26 cellular contexts compared by ENCODE assay signal in the genomic region with DNA sequence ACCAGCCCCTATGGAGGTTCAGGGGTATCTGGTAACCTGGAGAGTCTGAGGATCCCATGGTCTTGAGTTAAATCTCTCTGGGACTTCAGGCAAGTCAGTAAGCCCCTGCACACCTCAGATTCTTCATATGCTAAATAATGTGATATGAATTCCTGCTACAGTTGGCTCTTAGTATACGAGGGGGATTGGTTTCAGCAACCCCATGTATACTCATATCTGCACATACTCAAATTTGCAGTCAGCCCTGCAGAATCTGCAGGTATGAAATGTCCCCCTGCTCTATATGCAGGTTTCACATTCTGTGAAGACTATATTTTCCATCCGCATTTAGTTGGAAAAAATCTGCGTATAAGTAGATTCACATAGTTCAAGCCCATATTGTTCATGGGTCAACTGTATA.
DNase-seq lines count a peak whose midpoint lies in the region; ATAC-seq, FAIRE-seq and TF ChIP-seq lines count a peak whose summit lies in the region.
"Had no signal": no experiment of that assay in that cellular context is flagged by ENCODE, and none has a peak within 500 bp of the region (broad histone marks: within the 10 kb centered on the region; RNA-seq: fewer than 3 reads in every experiment).

No MANE protein-coding gene starts in this region.

- no peak for FAIRE-seq in A549 (lab: Jason Lieb, UNC)
- FAIRE-seq: GM12892, GM19239, HTR-8/SVneo had no signal

- no peak overlapping the region for H3K4ac ChIP-seq in mesenchymal stem cell (ENCODE audit: low read depth in 1 of 2, low read length in 2 of 2)

- H3K27me3 Mint-ChIP-seq in activated CD4-positive, alpha-beta memory T cell treated with anti-CD3 and anti-CD28 coated beads for 36 hours: no peaks in the 10 kb centered on the region
- no peaks in the 10 kb centered on the region for H3K27me3 Mint-ChIP-seq in activated CD4-positive, alpha-beta memory T cell treated with anti-CD3 and anti-CD28 coated beads, Interleukin-2, amount 10 ng/mL, durations not matched to agents 7 days and 5 days
- H3K27me3 Mint-ChIP-seq in T-helper 17 cell: no peaks in the 10 kb centered on the region
- H3K27me3 Mint-ChIP-seq: CD4-positive, CD25-positive, alpha-beta regulatory T cell had no signal

- H3K27ac ChIP-seq in A549 (peak overlapping the region; percentile 16 to 60; a peak in 3 of 6 replicates), mesenchymal stem cell (ENCODE audit: low read length, poor library complexity, severe bottlenecking) (no peak overlapping the region)
- H3K27ac ChIP-seq: BLaER1, SJCRH30 had no signal

- peak overlapping the region in 1 of 2 experiments; percentile 55 for H3K14ac ChIP-seq in mesenchymal stem cell (ENCODE audit: low read length in 2 of 2)

- H4K91ac ChIP-seq in mesenchymal stem cell (ENCODE audit: low read length): no peak overlapping the region

- H3K18ac ChIP-seq in mesenchymal stem cell (ENCODE audit: low read depth in 1 of 2, low read length in 2 of 2): peak overlapping the region in 1 of 2 experiments; percentile 59

- H3K4me1 ChIP-seq in A549: peaks cover 22% of the 10 kb centered on the region
- peaks cover 11% of the 10 kb centered on the region for H3K4me1 ChIP-seq in mesenchymal stem cell (ENCODE audit: control insufficient read depth, insufficient read depth, low read depth, low read length)

- H3K4me3 Mint-ChIP-seq in activated CD4-positive, alpha-beta memory T cell treated with anti-CD3 and anti-CD28 coated beads for 36 hours: no peak overlapping the region
- no peak overlapping the region for H3K4me3 Mint-ChIP-seq in activated CD4-positive, alpha-beta memory T cell treated with anti-CD3 and anti-CD28 coated beads, Interleukin-2, amount 10 ng/mL, durations not matched to agents 7 days and 5 days
- H3K4me3 Mint-ChIP-seq in T-helper 17 cell: no peak overlapping the region
- H3K4me3 Mint-ChIP-seq: CD4-positive, CD25-positive, alpha-beta regulatory T cell had no signal

- TF ChIP-seq RAD21 in A549 (conservative IDR thresholded peaks at IDR 0.05 in 1 of 2, IDR thresholded peaks at IDR 0.05 in 1 of 2): no peak

- no peak overlapping the region for H2BK120ac ChIP-seq in mesenchymal stem cell (ENCODE audit: low read depth, low read length)

- H2AK5ac ChIP-seq in mesenchymal stem cell (ENCODE audit: low read length, severe bottlenecking): no peak overlapping the region

- no peak for TF ChIP-seq CTCF in A549 (IDR thresholded peaks at IDR 0.05)

- H2BK5ac ChIP-seq in mesenchymal stem cell (ENCODE audit: low read depth, low read length, poor library complexity, severe bottlenecking): no peak overlapping the region

- 81% methylated on average over 3 of the region's 3 CpGs for WGBS in A549 (ENCODE audit: missing lambda C conversion rate)
- WGBS in mesenchymal stem cell: 95% methylated on average over 3 of the region's 3 CpGs

- H3K27me3 ChIP-seq in mesenchymal stem cell (ENCODE audit: control insufficient read depth in 1 of 2, insufficient read depth in 1 of 2, low read length in 2 of 2) (no peaks in the 10 kb centered on the region), H7 (ENCODE audit: control insufficient read depth, insufficient read depth, low read length) (no peaks in the 10 kb centered on the region)
- H3K27me3 ChIP-seq: BLaER1, MG63, SJCRH30 had no signal

- peak overlapping the region; percentile 21 to 84 for H2BK12ac ChIP-seq in mesenchymal stem cell (ENCODE audit: low read length in 2 of 2)

- POLR2A ChIA-PET in activated CD4-positive, alpha-beta memory T cell treated with anti-CD3 and anti-CD28 coated beads for 36 hours (lab: Charles Lee): no interaction called here
- POLR2A ChIA-PET in activated CD4-positive, alpha-beta memory T cell treated with anti-CD3 and anti-CD28 coated beads, Interleukin-2, amount 10 ng/mL, durations not matched to agents 7 days and 5 days (lab: Charles Lee): interaction anchor here (1.2 kb wide), 1 partner anchor 20 kb away, joined by 5 read pairs; no protein-coding TSS in a partner anchor
- POLR2A ChIA-PET in A549 (lab: Yijun Ruan, JAX): no interaction called here

- peaks cover 2% of the 10 kb centered on the region for H3K9me3 Mint-ChIP-seq in activated CD4-positive, alpha-beta memory T cell treated with anti-CD3 and anti-CD28 coated beads for 36 hours
- H3K9me3 Mint-ChIP-seq in activated CD4-positive, alpha-beta memory T cell treated with anti-CD3 and anti-CD28 coated beads, Interleukin-2, amount 10 ng/mL, durations not matched to agents 7 days and 5 days: peaks cover 8% of the 10 kb centered on the region

- no peak for TF ChIP-seq POLR2A in A549 (IDR thresholded peaks at IDR 0.05; ENCODE audit: low read length)

- peak overlapping the region; percentile 59 for H3K27ac Mint-ChIP-seq in activated CD4-positive, alpha-beta memory T cell treated with anti-CD3 and anti-CD28 coated beads for 36 hours
- no peak overlapping the region for H3K27ac Mint-ChIP-seq in activated CD4-positive, alpha-beta memory T cell treated with anti-CD3 and anti-CD28 coated beads, Interleukin-2, amount 10 ng/mL, durations not matched to agents 7 days and 5 days
- peak overlapping the region; percentile 19 for H3K27ac Mint-ChIP-seq in T-helper 17 cell

- CTCF ChIA-PET in activated CD4-positive, alpha-beta memory T cell treated with anti-CD3 and anti-CD28 coated beads for 36 hours (lab: Charles Lee): no interaction called here
- CTCF ChIA-PET in activated CD4-positive, alpha-beta memory T cell treated with anti-CD3 and anti-CD28 coated beads, Interleukin-2, amount 10 ng/mL, durations not matched to agents 7 days and 5 days (lab: Charles Lee): interaction anchor here (0.6 kb wide), 1 partner anchor 141 kb away, joined by 4 read pairs; no protein-coding TSS in a partner anchor
- CTCF ChIA-PET in A549 (lab: Yijun Ruan, JAX): interaction anchor here (0.7 kb wide), 1 partner anchor 92 kb away, joined by 4 read pairs; no protein-coding TSS in a partner anchor

- no peak overlapping the region for H3K23ac ChIP-seq in mesenchymal stem cell (ENCODE audit: low read length in 2 of 2)

- H3K79me1 ChIP-seq in mesenchymal stem cell (replicated peaks; ENCODE audit: low read length, poor library complexity, severe bottlenecking): no peaks in the 10 kb centered on the region

- no peak for TF ChIP-seq EP300 in A549 (IDR thresholded peaks at IDR 0.05)

- H3K36me3 ChIP-seq in mesenchymal stem cell (ENCODE audit: control insufficient read depth in 1 of 2, insufficient read depth in 2 of 2, low read depth in 1 of 2, low read length in 2 of 2): no peaks in the 10 kb centered on the region
- H3K36me3 ChIP-seq in H7 (replicated peaks; ENCODE audit: control insufficient read depth, insufficient read depth, low read length): no peaks in the 10 kb centered on the region
- H3K36me3 ChIP-seq: BLaER1, SJCRH30 had no signal

- H3K4me3 ChIP-seq in A549 (no peak overlapping the region), mesenchymal stem cell (ENCODE audit: insufficient read depth in 1 of 2, low read depth in 1 of 2, low read length in 2 of 2) (no peak overlapping the region), H7 (ENCODE audit: insufficient read depth, low read depth, low read length) (no peak overlapping the region)
- H3K4me3 ChIP-seq: BLaER1, MG63, SJCRH30 had no signal

- H2AFZ ChIP-seq in mesenchymal stem cell (ENCODE audit: low read depth, low read length): no peak overlapping the region

- intact Hi-C loops in activated CD4-positive, alpha-beta memory T cell treated with anti-CD3 and anti-CD28 coated beads for 36 hours (cut with micrococcal nuclease): no loop called here
- intact Hi-C loops in sciatic nerve (cut with DNase I): no loop called here

- H4K8ac ChIP-seq in mesenchymal stem cell (ENCODE audit: low read length): no peak overlapping the region

- no peak overlapping the region for H2BK15ac ChIP-seq in mesenchymal stem cell (ENCODE audit: low read depth, poor library complexity, severe bottlenecking)

- H3K9ac ChIP-seq in mesenchymal stem cell (ENCODE audit: low read length): no peak overlapping the region
- H3K9ac ChIP-seq: BLaER1 had no signal

- no peaks in the 10 kb centered on the region for H3K36me3 Mint-ChIP-seq in activated CD4-positive, alpha-beta memory T cell treated with anti-CD3 and anti-CD28 coated beads for 36 hours
- H3K36me3 Mint-ChIP-seq in activated CD4-positive, alpha-beta memory T cell treated with anti-CD3 and anti-CD28 coated beads, Interleukin-2, amount 10 ng/mL, durations not matched to agents 7 days and 5 days (ENCODE audit: low read depth): peaks cover 6% of the 10 kb centered on the region
- no peaks in the 10 kb centered on the region for H3K36me3 Mint-ChIP-seq in T-helper 17 cell (ENCODE audit: low read depth)
- H3K36me3 Mint-ChIP-seq: CD4-positive, CD25-positive, alpha-beta regulatory T cell had no signal

- no peaks in the 10 kb centered on the region for H3K9me3 ChIP-seq in A549
- H3K9me3 ChIP-seq in T-helper 17 cell (ENCODE audit: control insufficient read depth, low read length, poor library complexity, severe bottlenecking): no peaks in the 10 kb centered on the region
- H3K9me3 ChIP-seq in mesenchymal stem cell (ENCODE audit: control insufficient read depth, low read length): no peaks in the 10 kb centered on the region
- H3K9me3 ChIP-seq: BLaER1, MG63, SJCRH30 had no signal

- H3K4me2 ChIP-seq in A549: no peak overlapping the region
- no peak overlapping the region for H3K4me2 ChIP-seq in mesenchymal stem cell (ENCODE audit: low read length, poor library complexity, severe bottlenecking)
- H3K4me2 ChIP-seq: BLaER1 had no signal

- peaks cover 50% of the 10 kb centered on the region for H3K4me1 Mint-ChIP-seq in activated CD4-positive, alpha-beta memory T cell treated with anti-CD3 and anti-CD28 coated beads for 36 hours (ENCODE audit: low read depth)
- H3K4me1 Mint-ChIP-seq in activated CD4-positive, alpha-beta memory T cell treated with anti-CD3 and anti-CD28 coated beads, Interleukin-2, amount 10 ng/mL, durations not matched to agents 7 days and 5 days: peaks cover 28% of the 10 kb centered on the region
- peaks cover 17% of the 10 kb centered on the region for H3K4me1 Mint-ChIP-seq in T-helper 17 cell

- ATAC-seq in A549: no peak
- no peak for ATAC-seq in T-helper 17 cell
- ATAC-seq in sciatic nerve: no peak
- ATAC-seq: PC-3, Right ventricle myocardium inferior had no signal

- DNase-seq in activated CD4-positive, alpha-beta memory T cell treated with anti-CD3 and anti-CD28 coated beads for 36 hours: no peak
- DNase-seq in activated CD4-positive, alpha-beta memory T cell treated with anti-CD3 and anti-CD28 coated beads, Interleukin-2, amount 10 ng/mL, durations not matched to agents 7 days and 5 days: no peak
- DNase-seq in A549 (ENCODE audit: low read depth in 1 of 2, low spot score in 1 of 2) (no peak), T-helper 17 cell (no peak), mesenchymal stem cell (no peak), H7 (no peak), sciatic nerve (ENCODE audit: low spot score) (no peak)
- no peak for DNase-seq in stimulated activated CD8-positive, alpha-beta memory T cell treated with anti-CD3 and anti-CD28 coated beads, Interleukin-4, amount 100 ng/mL, for 48 hours
- DNase-seq: CD4-positive, CD25-positive, alpha-beta regulatory T cell; DMS153; DND-41; KG1; MG63; NCI-H1105 treated with DMSO at 0.1 percent for 48 hours; NCI-H146; NCI-H1930; NCI-H446; NCI-H524 treated with DMSO at 0.1 percent for 48 hours; NCI-H774; PC-3; SJCRH30 had no signal

TF ChIP-seq in A549, 52 proteins besides CTCF, POLR2A, EP300 and RAD21 (continues in another document):
- TF ChIP-seq MAFK (IDR thresholded peaks at IDR 0.05; ENCODE audit: partially characterized antibody): no peak
- no peak for TF ChIP-seq HOXB5 (CRISPR knock-in tag; IDR thresholded peaks at IDR 0.05)
